ENCODE assay signal across 23 cellular contexts in genomic region chr10:67662415-67662814, GRCh38. TPM values are rescaled to one million over a fixed set of nuclear protein-coding genes. Genes with fewer than 3 reads are reported as not detected.
DNase-seq lines count a peak whose midpoint lies in the region; ATAC-seq and TF ChIP-seq lines count a peak whose summit lies in the region.
"Had no signal": no experiment of that assay in that cellular context is flagged by ENCODE, and none has a peak within 500 bp of the region (broad histone marks: within the 10 kb centered on the region; RNA-seq: fewer than 3 reads in every experiment).

No MANE protein-coding gene starts in this region.

- no peak for TF ChIP-seq POLR2A in tibial nerve (IDR thresholded peaks at IDR 0.05)

- no peak for TF ChIP-seq CTCF in tibial nerve (IDR thresholded peaks at IDR 0.05)

- H3K36me3 ChIP-seq in tibial nerve: no peaks in the 10 kb centered on the region
- H3K36me3 ChIP-seq: BE2C had no signal

- no peaks in the 10 kb centered on the region for H3K27me3 ChIP-seq in tibial nerve
- H3K27me3 ChIP-seq: BE2C had no signal

- ATAC-seq in HG03442 (IDR thresholded peaks at IDR 0.05; ENCODE audit: unreplicated experiment): no peak
- ATAC-seq: HCT116, Panc1 had no signal

- 44 to 55% methylated on average over 3 of the region's 3 CpGs for WGBS in tibial nerve, 2 donors

- peaks cover 0 to 8% (median 1%) of the 10 kb centered on the region in 4 donors for H3K4me1 ChIP-seq in tibial nerve
- H3K4me1 ChIP-seq: BE2C had no signal

- H3K9me3 ChIP-seq in tibial nerve: no peaks in the 10 kb centered on the region
- H3K9me3 ChIP-seq: BE2C had no signal

- peak overlapping the region; percentile 32 for H3K27ac ChIP-seq in caudate nucleus (ENCODE audit: low read depth, low read length)
- peak overlapping the region; percentile 15 to 92 (median 67) for H3K27ac ChIP-seq in tibial nerve
- H3K27ac ChIP-seq: RWPE1, SK-N-MC had no signal

- TF ChIP-seq EP300 in tibial nerve (IDR thresholded peaks at IDR 0.05): no peak

- DNase-seq in caudate nucleus (lab: John Stamatoyannopoulos, UW): no peak
- peak; percentile 38 for DNase-seq in inferior parietal cortex (ENCODE audit: extremely low spot score)
- peak; percentile 25 for DNase-seq in putamen (ENCODE audit: low spot score)
- no peak for DNase-seq in tibial nerve (ENCODE audit: low spot score in 2 of 2)
- DNase-seq in AML-193 (lab: John Stamatoyannopoulos, UW): no peak
- DNase-seq in stimulated activated CD4-positive, alpha-beta T cell treated with anti-CD3 and anti-CD28 coated beads, Interleukin-4, amount 100 ng/mL, for 1 hour: no peak
- DNase-seq: BE2C; CD8-positive, alpha-beta memory T cell; DND-41; Kasumi-1; NCI-H1092 treated with DMSO at 0.1 percent for 48 hours; NCI-H1436 treated with DMSO at 0.1 percent for 48 hours; NCI-H187 treated with DMSO at 0.1 percent for 48 hours; NCI-H526 treated with DMSO at 0.1 percent for 48 hours; SIG-M5; SW 1271 had no signal

- H3K4me3 ChIP-seq in tibial nerve: peak overlapping the region in 2 of 4 donors; percentile 5 to 8
- H3K4me3 ChIP-seq: SK-N-MC had no signal

RNA-seq across cellular contexts. Expression of gene CTNNA3, which starts 33.6 kb away (rescaled TPM):
- 10 to 100 TPM; 15.9 to 36.1 (median 23.1) TPM for total RNA-seq in tibial nerve
- total RNA-seq: A673; CD8-positive, alpha-beta memory T cell; HT-29 had no signal

Comparison
In these comparisons a context has a peak if more than half of its experiments do, and no peak if none do; other contexts are left out.
1. DNase-seq: peak in inferior parietal cortex (single experiment) and putamen (single experiment); none in caudate nucleus (0 of 61), tibial nerve (0 of 2), AML-193 (0 of 2) and stimulated activated CD4-positive, alpha-beta T cell treated with anti-CD3 and anti-CD28 coated beads, Interleukin-4, amount 100 ng/mL, for 1 hour (single experiment).